15 cellular contexts compared by ENCODE assay signal in the genomic region with DNA sequence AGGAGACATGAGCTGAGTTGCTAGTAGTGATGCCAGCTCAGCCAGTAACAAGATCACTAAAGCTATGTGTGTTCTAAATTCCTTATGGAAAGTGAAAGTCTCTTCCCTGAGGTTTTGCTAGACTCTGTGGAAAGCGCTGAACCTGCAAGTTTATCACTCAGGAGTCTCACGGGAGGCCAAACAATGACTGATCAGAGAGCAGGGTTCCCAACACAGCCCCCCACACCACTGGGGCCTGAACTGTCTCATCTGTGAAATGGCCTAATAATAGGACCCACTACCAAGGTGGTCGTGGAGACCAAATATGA. TPM values are rescaled to one million over a fixed set of nuclear protein-coding genes. Genes with fewer than 3 reads are reported as not detected.
DNase-seq lines count a peak whose midpoint lies in the region; TF ChIP-seq lines count a peak whose summit lies in the region.
"Had no signal": no experiment of that assay in that cellular context is flagged by ENCODE, and none has a peak within 500 bp of the region (broad histone marks: within the 10 kb centered on the region; RNA-seq: fewer than 3 reads in every experiment).

No MANE protein-coding gene starts in this region.

- H3K4me1 Mint-ChIP-seq in activated CD4-positive, alpha-beta T cell treated with anti-CD3 and anti-CD28 coated beads, Interleukin-2, amount 10 ng/mL, durations not matched to agents 7 days and 5 days: peaks cover 57% of the 10 kb centered on the region

- peak overlapping the region; percentile 75 for H3K27ac ChIP-seq in caudate nucleus (ENCODE audit: low read depth, low read length)
- peak overlapping the region; percentile 3 for H3K27ac ChIP-seq in mesenchymal stem cell (ENCODE audit: low read length, poor library complexity, severe bottlenecking)
- H3K27ac ChIP-seq in testis: peak overlapping the region; percentile 32 to 77

- no peak for DNase-seq in activated CD4-positive, alpha-beta T cell treated with anti-CD3 and anti-CD28 coated beads, Interleukin-2, amount 10 ng/mL, durations not matched to agents 7 days and 5 days
- DNase-seq in activated CD4-positive, alpha-beta T cell treated with anti-CD3 and anti-CD28 coated beads for 48 hours: no peak
- DNase-seq in caudate nucleus (lab: John Stamatoyannopoulos, UW): no peak
- DNase-seq in mesenchymal stem cell: peak; percentile 6
- DNase-seq in testis: no peak
- DNase-seq in stimulated activated CD4-positive, alpha-beta T cell treated with anti-CD3 and anti-CD28 coated beads, Interleukin-12 subunit alpha, Interleukin-12 subunit beta, amount 100 ng/mL, for 4 hours: no peak
- no peak for DNase-seq in NCI-H1417 (lab: John Stamatoyannopoulos, UW)
- DNase-seq in NOMO-1 treated with dmso at 0.1 percent for 144 hours (lab: John Stamatoyannopoulos, UW; ENCODE audit: unreplicated experiment): no peak
- DNase-seq: anterior cingulate cortex, GDM1, H9, Karpas-422, NCI-H2227 treated with DMSO at 0.1 percent for 48 hours had no signal

- H3K4me1 ChIP-seq in mesenchymal stem cell (ENCODE audit: control insufficient read depth, insufficient read depth, low read depth, low read length): peaks cover 22% of the 10 kb centered on the region
- H3K4me1 ChIP-seq in testis: peaks cover 96% of the 10 kb centered on the region

- H3K23ac ChIP-seq in mesenchymal stem cell (ENCODE audit: low read length in 2 of 2): no peak overlapping the region

- H3K36me3 ChIP-seq in mesenchymal stem cell (ENCODE audit: control insufficient read depth in 1 of 2, insufficient read depth in 2 of 2, low read depth in 1 of 2, low read length in 2 of 2): peaks cover 0 to 4% of the 10 kb centered on the region in 2 experiments
- H3K36me3 ChIP-seq in testis (ENCODE audit: low read depth, missing control alignments): no peaks in the 10 kb centered on the region

- H3K27me3 ChIP-seq in mesenchymal stem cell (ENCODE audit: control insufficient read depth in 1 of 2, insufficient read depth in 1 of 2, low read length in 2 of 2) (peaks cover 0 to 4% of the 10 kb centered on the region in 2 experiments), testis (no peaks in the 10 kb centered on the region)

- H3K18ac ChIP-seq in mesenchymal stem cell (ENCODE audit: low read depth in 1 of 2, low read length in 2 of 2): no peak overlapping the region

- no peaks in the 10 kb centered on the region for H3K79me1 ChIP-seq in mesenchymal stem cell (replicated peaks; ENCODE audit: low read length, poor library complexity, severe bottlenecking)

- H2AK5ac ChIP-seq in mesenchymal stem cell (ENCODE audit: low read length, severe bottlenecking): no peak overlapping the region

- CTCF ChIA-PET in activated CD4-positive, alpha-beta T cell treated with anti-CD3 and anti-CD28 coated beads, Interleukin-2, amount 10 ng/mL, durations not matched to agents 7 days and 5 days (lab: Charles Lee): interaction anchor here (1.4 kb wide), 1 partner anchor 44 kb away, joined by 3 read pairs; no protein-coding TSS in a partner anchor

- H3K27me3 Mint-ChIP-seq in activated CD4-positive, alpha-beta T cell treated with anti-CD3 and anti-CD28 coated beads, Interleukin-2, amount 10 ng/mL, durations not matched to agents 7 days and 5 days: no peaks in the 10 kb centered on the region

- WGBS in mesenchymal stem cell: 86% methylated on average over 3 of the region's 3 CpGs
- 52 to 60% methylated on average over 2 to 3 of the region's 3 CpGs for WGBS in testis, 2 donors

- H3K4me3 Mint-ChIP-seq in activated CD4-positive, alpha-beta T cell treated with anti-CD3 and anti-CD28 coated beads, Interleukin-2, amount 10 ng/mL, durations not matched to agents 7 days and 5 days: no peak overlapping the region
- H3K4me3 Mint-ChIP-seq: H9 had no signal

- H3K9me3 Mint-ChIP-seq in activated CD4-positive, alpha-beta T cell treated with anti-CD3 and anti-CD28 coated beads, Interleukin-2, amount 10 ng/mL, durations not matched to agents 7 days and 5 days: no peaks in the 10 kb centered on the region
- H3K9me3 Mint-ChIP-seq: H9 had no signal

- no peak overlapping the region for H2BK120ac ChIP-seq in mesenchymal stem cell (ENCODE audit: low read depth, low read length)

- no peak overlapping the region for H3K14ac ChIP-seq in mesenchymal stem cell (ENCODE audit: low read length in 2 of 2)

- TF ChIP-seq CTCF in testis (IDR thresholded peaks at IDR 0.05): no peak

- POLR2A ChIA-PET in activated CD4-positive, alpha-beta T cell treated with anti-CD3 and anti-CD28 coated beads, Interleukin-2, amount 10 ng/mL, durations not matched to agents 7 days and 5 days (lab: Charles Lee): no interaction called here

- no peak overlapping the region for H4K8ac ChIP-seq in mesenchymal stem cell (ENCODE audit: low read length)

- TF ChIP-seq POLR2A in testis (IDR thresholded peaks at IDR 0.05): no peak

- no peak overlapping the region for H2BK5ac ChIP-seq in mesenchymal stem cell (ENCODE audit: low read depth, low read length, poor library complexity, severe bottlenecking)

- intact Hi-C loops in testis (cut with DNase I; ENCODE audit: low total_unique reads): no loop called here

- peaks cover 4% of the 10 kb centered on the region for H3K36me3 Mint-ChIP-seq in activated CD4-positive, alpha-beta T cell treated with anti-CD3 and anti-CD28 coated beads, Interleukin-2, amount 10 ng/mL, durations not matched to agents 7 days and 5 days (ENCODE audit: low read depth)

- H3K4me3 ChIP-seq in mesenchymal stem cell (ENCODE audit: insufficient read depth in 1 of 2, low read depth in 1 of 2, low read length in 2 of 2) (no peak overlapping the region), testis (no peak overlapping the region)

- no peak overlapping the region for H3K4me2 ChIP-seq in mesenchymal stem cell (ENCODE audit: low read length, poor library complexity, severe bottlenecking)

- peak overlapping the region; percentile 25 for H3K27ac Mint-ChIP-seq in activated CD4-positive, alpha-beta T cell treated with anti-CD3 and anti-CD28 coated beads, Interleukin-2, amount 10 ng/mL, durations not matched to agents 7 days and 5 days

- H3K9me3 ChIP-seq in mesenchymal stem cell (ENCODE audit: control insufficient read depth, low read length) (no peaks in the 10 kb centered on the region), testis (no peaks in the 10 kb centered on the region)

- H4K91ac ChIP-seq in mesenchymal stem cell (ENCODE audit: low read length): no peak overlapping the region

- no peak overlapping the region for H3K4ac ChIP-seq in mesenchymal stem cell (ENCODE audit: low read depth in 1 of 2, low read length in 2 of 2)

- no peak overlapping the region for H3K9ac ChIP-seq in mesenchymal stem cell (ENCODE audit: low read length)

- no peak overlapping the region for H2BK15ac ChIP-seq in mesenchymal stem cell (ENCODE audit: low read depth, poor library complexity, severe bottlenecking)

- no peak overlapping the region for H2AFZ ChIP-seq in mesenchymal stem cell (ENCODE audit: low read depth, low read length)

- no peak overlapping the region for H2BK12ac ChIP-seq in mesenchymal stem cell (ENCODE audit: low read length in 2 of 2)

RNA-seq across cellular contexts. Expression of a gene that starts 19.9 kb away (rescaled TPM):
- 10 to 100 TPM; 41.1 to 54.1 TPM for total RNA-seq in activated CD4-positive, alpha-beta T cell treated with anti-CD3 and anti-CD28 coated beads, Interleukin-2, amount 10 ng/mL, durations not matched to agents 7 days and 5 days
- 0.54 TPM for polyA plus RNA-seq in mesenchymal stem cell (2013, experiment 1 of 2)
- polyA plus RNA-seq in mesenchymal stem cell (2013, experiment 2 of 2): 0.34 TPM
- 100 to 1,000 TPM; 162 to 184 TPM for total RNA-seq in testis
- 61.5 TPM for polyA plus RNA-seq in testis (ENCODE audit: insufficient read depth, low read depth, low replicate concordance)

RNA-seq across cellular contexts. Expression of a gene that starts 43.9 kb away (rescaled TPM):
- not detected for total RNA-seq in activated CD4-positive, alpha-beta T cell treated with anti-CD3 and anti-CD28 coated beads, Interleukin-2, amount 10 ng/mL, durations not matched to agents 7 days and 5 days
- polyA plus RNA-seq in mesenchymal stem cell (2013, experiment 1 of 2): not detected
- not detected for polyA plus RNA-seq in mesenchymal stem cell (2013, experiment 2 of 2)
- under 1 TPM; 0.16 to 0.37 TPM for total RNA-seq in testis
- polyA plus RNA-seq in testis (ENCODE audit: insufficient read depth, low read depth, low replicate concordance): 0.38 TPM
- total RNA-seq: epithelial cell of proximal tubule, H9 had no signal
- polyA plus RNA-seq: keratinocyte had no signal

RNA-seq across cellular contexts. Expression of a gene that starts 45.5 kb away (rescaled TPM):
- 10 to 100 TPM; 38.7 to 41.3 TPM for total RNA-seq in activated CD4-positive, alpha-beta T cell treated with anti-CD3 and anti-CD28 coated beads, Interleukin-2, amount 10 ng/mL, durations not matched to agents 7 days and 5 days
- polyA plus RNA-seq in mesenchymal stem cell (2013, experiment 1 of 2): 103 TPM
- 103 TPM for polyA plus RNA-seq in mesenchymal stem cell (2013, experiment 2 of 2)
- 100 to 1,000 TPM in 1 of 2 donors, 10 to 100 TPM in 1; 92.3 to 105 TPM for total RNA-seq in testis
- polyA plus RNA-seq in testis (ENCODE audit: insufficient read depth, low read depth, low replicate concordance): 135 TPM

Comparison
In these comparisons a context has a peak if more than half of its experiments do, and no peak if none do; other contexts are left out.
1. H3K27ac ChIP-seq: peak in every context shown above with its lines; median percentile 75 in caudate nucleus; 54 in testis; 3 in mesenchymal stem cell.